Comparison of ENCODE assay signal across 9 cellular contexts in the genomic region with DNA sequence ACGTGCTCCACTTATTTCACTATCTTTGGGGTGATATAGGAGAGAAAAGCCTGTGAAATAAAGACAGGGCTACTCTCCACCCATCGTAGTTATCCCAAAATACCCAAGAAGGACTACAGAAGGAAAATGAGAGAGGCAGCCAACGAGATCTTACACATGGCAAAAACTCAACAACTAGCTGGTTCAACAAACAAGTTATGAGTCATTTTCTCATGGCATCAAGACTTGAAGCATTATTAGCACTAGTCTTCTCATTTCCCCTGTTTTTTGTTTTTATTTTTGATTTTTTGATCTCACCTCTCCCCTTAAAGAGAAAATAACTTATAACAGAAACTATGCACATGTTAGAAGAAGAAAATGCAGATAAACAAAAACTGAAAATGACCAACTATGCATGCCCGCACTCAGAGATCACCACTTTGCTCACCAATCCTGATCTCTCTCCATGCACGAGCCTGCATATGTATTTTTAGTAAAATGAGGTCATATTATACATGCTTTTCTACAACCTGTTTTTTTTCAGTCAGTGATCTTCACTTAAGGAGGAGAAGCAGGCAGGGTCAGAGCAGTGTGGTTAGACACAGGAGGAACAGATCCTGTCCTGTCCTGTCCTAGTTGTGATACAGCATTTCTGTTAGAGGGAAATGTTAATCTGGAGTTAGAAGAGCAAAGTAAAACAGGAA. TPM values are rescaled to one million over a fixed set of nuclear protein-coding genes. Genes with fewer than 3 reads are reported as not detected.
DNase-seq lines count a peak whose midpoint lies in the region; ATAC-seq and TF ChIP-seq lines count a peak whose summit lies in the region.
"Had no signal": no experiment of that assay in that cellular context is flagged by ENCODE, and none has a peak within 500 bp of the region (broad histone marks: within the 10 kb centered on the region; RNA-seq: fewer than 3 reads in every experiment).

No MANE protein-coding gene starts in this region.

- no peak for DNase-seq in activated CD4-positive, alpha-beta T cell treated with anti-CD3 and anti-CD28 coated beads for 36 hours
- no peak for DNase-seq in activated CD4-positive, alpha-beta T cell treated with anti-CD3 and anti-CD28 coated beads, Interleukin-2, amount 50 U/mL, for 1 hour
- DNase-seq in foreskin keratinocyte (peak; percentile 70 to 77), T1000 (lab: John Stamatoyannopoulos, UW) (no peak), EL (no peak)

- peaks cover 83% of the 10 kb centered on the region for H3K4me1 Mint-ChIP-seq in activated CD4-positive, alpha-beta T cell treated with anti-CD3 and anti-CD28 coated beads for 36 hours

- peak overlapping the region; percentile 99 for H3K27ac Mint-ChIP-seq in activated CD4-positive, alpha-beta T cell treated with anti-CD3 and anti-CD28 coated beads for 36 hours

- no peaks in the 10 kb centered on the region for H3K9me3 ChIP-seq in thymus (ENCODE audit: control insufficient read depth)

- H3K36me3 Mint-ChIP-seq in activated CD4-positive, alpha-beta T cell treated with anti-CD3 and anti-CD28 coated beads for 36 hours (ENCODE audit: low read depth) = peaks cover 9% of the 10 kb centered on the region

- intact Hi-C loops in activated CD4-positive, alpha-beta T cell treated with anti-CD3 and anti-CD28 coated beads for 36 hours (cut with DNase I, micrococcal nuclease) = loop anchor here in 1 of 2 experiments (10.0 kb wide), 1 partner anchor 546 kb away; no protein-coding TSS in a partner anchor

- H3K4me3 ChIP-seq in thymus (ENCODE audit: low read length) = peak overlapping the region; percentile 51

- POLR2A ChIA-PET in activated CD4-positive, alpha-beta T cell treated with anti-CD3 and anti-CD28 coated beads for 36 hours (lab: Charles Lee) = interaction anchor here (0.6 to 1.3 kb wide), 3 partner anchors 16 to 163 kb away, joined by 3 to 8 read pairs (median 3); no protein-coding TSS in a partner anchor

- H3K27me3 Mint-ChIP-seq in activated CD4-positive, alpha-beta T cell treated with anti-CD3 and anti-CD28 coated beads for 36 hours = no peaks in the 10 kb centered on the region

- no peak for TF ChIP-seq CTCF in foreskin keratinocyte (conservative IDR thresholded peaks at IDR 0.05)

- no peak overlapping the region for H3K27ac ChIP-seq in foreskin keratinocyte
- H3K27ac ChIP-seq in thymus (ENCODE audit: low read depth) = peak overlapping the region; percentile 96

- WGBS in thymus = 61% methylated on average over 5 of the region's 5 CpGs

- H3K4me1 ChIP-seq in foreskin keratinocyte (no peaks in the 10 kb centered on the region), thymus (ENCODE audit: control insufficient read depth, insufficient read depth, low read length) (peaks cover 83% of the 10 kb centered on the region)

- H3K4me3 Mint-ChIP-seq in activated CD4-positive, alpha-beta T cell treated with anti-CD3 and anti-CD28 coated beads for 36 hours = peak overlapping the region; percentile 74

- no peaks in the 10 kb centered on the region for H3K27me3 ChIP-seq in foreskin keratinocyte
- H3K27me3 ChIP-seq in thymus (ENCODE audit: control insufficient read depth, insufficient read depth) = no peaks in the 10 kb centered on the region

- no peaks in the 10 kb centered on the region for H3K9me3 Mint-ChIP-seq in activated CD4-positive, alpha-beta T cell treated with anti-CD3 and anti-CD28 coated beads for 36 hours (ENCODE audit: low read depth)

- no peaks in the 10 kb centered on the region for H3K36me3 ChIP-seq in thymus (ENCODE audit: control insufficient read depth, insufficient read depth)

- CTCF ChIA-PET in activated CD4-positive, alpha-beta T cell treated with anti-CD3 and anti-CD28 coated beads for 36 hours (lab: Charles Lee) = interaction anchor here (0.7 to 4.4 kb wide), 11 partner anchors 11 to 135 kb away, joined by 3 to 16 read pairs (median 5); a partner anchor contains a TSS

- ATAC-seq in activated CD4-positive, alpha-beta T cell treated with anti-CD3 and anti-CD28 coated beads for 36 hours = peak; percentile 17
- peak; percentile 43 for ATAC-seq in foreskin keratinocyte
- no peak for ATAC-seq in GM21619 (IDR thresholded peaks at IDR 0.05; ENCODE audit: unreplicated experiment)
- ATAC-seq: Panc1 had no signal

- peak; percentile 61; the same call in 1 of the 2 replicates for TF ChIP-seq POLR2A in Raji (IDR thresholded peaks at IDR 0.05; ENCODE audit: insufficient read depth, low read depth, low read length)

RNA-seq across cellular contexts. Expression of a gene that starts 22.8 kb away (rescaled TPM):
- 10 to 100 TPM; 14.1 to 15.4 TPM for total RNA-seq in activated CD4-positive, alpha-beta T cell treated with anti-CD3 and anti-CD28 coated beads for 36 hours
- 6.9 and 7.2 TPM in 2 replicates for total RNA-seq in foreskin keratinocyte
- polyA plus RNA-seq in foreskin keratinocyte = 6.9 and 8.3 TPM in 2 replicates
- polyA plus RNA-seq in thymus = 13.6 TPM

RNA-seq across cellular contexts. Expression of a gene that starts 33.4 kb away (rescaled TPM):
- 10 to 100 TPM; 43.9 to 59.4 TPM for total RNA-seq in activated CD4-positive, alpha-beta T cell treated with anti-CD3 and anti-CD28 coated beads for 36 hours
- total RNA-seq in foreskin keratinocyte = 65.8 and 75.4 TPM in 2 replicates
- 83.5 and 91.5 TPM in 2 replicates for polyA plus RNA-seq in foreskin keratinocyte
- polyA plus RNA-seq in thymus = 50.0 TPM

RNA-seq across cellular contexts. Expression of a gene that starts 47.3 kb away (rescaled TPM):
- total RNA-seq in activated CD4-positive, alpha-beta T cell treated with anti-CD3 and anti-CD28 coated beads for 36 hours = 10 to 100 TPM; 63.5 to 93.0 TPM
- 28.6 and 30.4 TPM in 2 replicates for total RNA-seq in foreskin keratinocyte
- polyA plus RNA-seq in foreskin keratinocyte = 10.3 and 13.2 TPM in 2 replicates
- 14.2 TPM for polyA plus RNA-seq in thymus

Comparison
In these comparisons a context has a peak if more than half of its experiments do, and no peak if none do; other contexts are left out.
1. DNase-seq: peak in foreskin keratinocyte (2 of 2); none in activated CD4-positive, alpha-beta T cell treated with anti-CD3 and anti-CD28 coated beads for 36 hours (single experiment), activated CD4-positive, alpha-beta T cell treated with anti-CD3 and anti-CD28 coated beads, Interleukin-2, amount 50 U/mL, for 1 hour (single experiment), T1000 (single experiment) and EL (single experiment).